ENCODE assay signal across 1 cellular context in genomic region chr19:47352095-47352494, GRCh38.
TF ChIP-seq lines count a peak whose summit lies in the region.

No MANE protein-coding gene starts in this region.

TF ChIP-seq in K562, 482 proteins besides CTCF, POLR2A, EP300 and RAD21 (continued from another document and continues in another):
- TF ChIP-seq ZBTB12 (CRISPR knock-in tag; IDR thresholded peaks at IDR 0.05) (peak; percentile 74; the same call in 1 of the 2 replicates), ZNF592 (IDR thresholded peaks at IDR 0.05) (0 out of 2 replicates have a peak, but pooled peaks have one; percentile 12), HCFC1 (IDR thresholded peaks at IDR 0.05; ENCODE audit: low read depth, low read length) (0 out of 2 replicates have a peak, but pooled peaks have one; percentile 46), C11orf30 (IDR thresholded peaks at IDR 0.05; ENCODE audit: low read depth) (peak; percentile 88), FOS (IDR thresholded peaks at IDR 0.05; ENCODE audit: extremely low read depth, insufficient read length) (peak; percentile 58), TOE1 (IDR thresholded peaks at IDR 0.05; ENCODE audit: borderline replicate concordance) (peak; percentile 89), TOE1 (CRISPR knock-in tag; IDR thresholded peaks at IDR 0.05; ENCODE audit: borderline replicate concordance, low read depth) (no peak), RNF2 (IDR thresholded peaks at IDR 0.05) (no peak), DNMT1 (IDR thresholded peaks at IDR 0.05) (no peak), USF1 (CRISPR knock-in tag; IDR thresholded peaks at IDR 0.05) (peak; percentile 91), MYBL2 (IDR thresholded peaks at IDR 0.05; ENCODE audit: low read depth) (no peak), MYBL2 (CRISPR knock-in tag; IDR thresholded peaks at IDR 0.05; ENCODE audit: borderline replicate concordance) (no peak), NFATC3 (IDR thresholded peaks at IDR 0.05) (no peak), RNF219 (CRISPR knock-in tag; IDR thresholded peaks at IDR 0.05) (no peak), NR2F6 (CRISPR knock-in tag; IDR thresholded peaks at IDR 0.05) (no peak), MTA3 (IDR thresholded peaks at IDR 0.05; ENCODE audit: borderline replicate concordance) (no peak), SIRT6 (IDR thresholded peaks at IDR 0.05; ENCODE audit: low read depth, low read length) (no peak), TFE3 (CRISPR knock-in tag; IDR thresholded peaks at IDR 0.05) (peak; percentile 93), CCAR2 (IDR thresholded peaks at IDR 0.05; ENCODE audit: low read depth, low read length) (no peak), ATF7 (IDR thresholded peaks at IDR 0.05) (peak; percentile 16; the same call in 1 of the 2 replicates), ZNF224 (CRISPR knock-in tag; IDR thresholded peaks at IDR 0.05) (no peak), TGIF2 (CRISPR knock-in tag; IDR thresholded peaks at IDR 0.05) (no peak), PKNOX1 (IDR thresholded peaks at IDR 0.05) (no peak), CC2D1A (IDR thresholded peaks at IDR 0.05) (no peak), ZNF717 (CRISPR knock-in tag; IDR thresholded peaks at IDR 0.05) (no peak), FOXK2 (conservative IDR thresholded peaks at IDR 0.05 in 1 of 2, IDR thresholded peaks at IDR 0.05 in 1 of 2; ENCODE audit: low read depth in 2 of 2) (peak in 1 of 2 experiments; percentile 30; a peak in 1 of 4 replicates), MNT (conservative IDR thresholded peaks at IDR 0.05) (0 out of 4 replicates have a peak, but pooled peaks of 1 of the 2 experiments have one; percentile 17), ETV5 (CRISPR knock-in tag; IDR thresholded peaks at IDR 0.05; ENCODE audit: low read depth) (no peak), JUND (IDR thresholded peaks at IDR 0.05; ENCODE audit: borderline replicate concordance, low read depth, low read length) (0 out of 2 replicates have a peak, but pooled peaks have one; percentile 10), JUND (tag; IDR thresholded peaks at IDR 0.05; ENCODE audit: borderline replicate concordance, low read depth, low read length) (no peak), THAP12 (CRISPR knock-in tag; IDR thresholded peaks at IDR 0.05) (no peak), SIX5 (IDR thresholded peaks at IDR 0.05; ENCODE audit: borderline replicate concordance in 1 of 2, insufficient read depth in 1 of 2, low read depth in 1 of 2, low read length in 2 of 2) (no peak), VEZF1 (CRISPR knock-in tag; IDR thresholded peaks at IDR 0.05) (peak; percentile 18; the same call in 1 of the 2 replicates), ZNF436 (CRISPR knock-in tag; IDR thresholded peaks at IDR 0.05) (no peak), NFXL1 (CRISPR knock-in tag; IDR thresholded peaks at IDR 0.05) (no peak), NFIX (CRISPR knock-in tag; IDR thresholded peaks at IDR 0.05; ENCODE audit: low read depth) (no peak), GABPA (tag; conservative IDR thresholded peaks at IDR 0.05; ENCODE audit: low read depth) (no peak), IRF1 (CRISPR knock-in tag; IDR thresholded peaks at IDR 0.05; ENCODE audit: borderline replicate concordance) (no peak), EZH2 (IDR thresholded peaks at IDR 0.05; ENCODE audit: borderline replicate concordance, low read depth, low read length) (no peak), ESRRB (CRISPR knock-in tag; IDR thresholded peaks at IDR 0.05; ENCODE audit: borderline replicate concordance) (no peak), CGGBP1 (CRISPR knock-in tag; IDR thresholded peaks at IDR 0.05) (no peak), SMARCB1 (IDR thresholded peaks at IDR 0.05; ENCODE audit: insufficient read length, low read depth) (no peak), CREB5 (CRISPR knock-in tag; IDR thresholded peaks at IDR 0.05) (no peak)
